Comparison of ENCODE assay signal across 14 cellular contexts in genomic region chr7:90271753-90272152, GRCh38. TPM values are rescaled to one million over a fixed set of nuclear protein-coding genes. Genes with fewer than 3 reads are reported as not detected.
A peak's percentile ranks its signal among the peaks of the same experiment; 100 is the strongest.
DNase-seq lines count a peak whose midpoint lies in the region; ATAC-seq and TF ChIP-seq lines count a peak whose summit lies in the region.
"Had no signal": no experiment of that assay in that cellular context is flagged by ENCODE, and none has a peak within 500 bp of the region (broad histone marks: within the 10 kb centered on the region; RNA-seq: fewer than 3 reads in every experiment).

No MANE protein-coding gene starts in this region.

- H3K27me3 ChIP-seq in adipocyte (replicated peaks; ENCODE audit: control insufficient read depth, insufficient read depth, low read length), result no peaks in the 10 kb centered on the region
- H3K27me3 ChIP-seq: heart left ventricle had no signal

- no peaks in the 10 kb centered on the region for H3K9me3 ChIP-seq in adipocyte (ENCODE audit: control insufficient read depth, low read length)
- H3K9me3 ChIP-seq: heart left ventricle had no signal

- H3K9ac ChIP-seq in adipocyte (ENCODE audit: low read length), result peak overlapping the region; percentile 44

- peaks cover 3% of the 10 kb centered on the region for H3K36me3 ChIP-seq in adipocyte (ENCODE audit: control insufficient read depth, insufficient read depth, low read length, severe bottlenecking)
- H3K36me3 ChIP-seq: heart left ventricle had no signal

- H3K4me3 ChIP-seq in adipocyte (ENCODE audit: low read length) (no peak overlapping the region), fibroblast of villous mesenchyme (ENCODE audit: low read depth, low read length) (no peak overlapping the region)
- H3K4me3 ChIP-seq: heart left ventricle had no signal

- no peak for ATAC-seq in GM21515 (IDR thresholded peaks at IDR 0.05; ENCODE audit: unreplicated experiment)
- ATAC-seq in GM21825 (IDR thresholded peaks at IDR 0.05; ENCODE audit: unreplicated experiment), result no peak
- ATAC-seq: CD8-positive, alpha-beta T cell; heart left ventricle had no signal

- TF ChIP-seq CTCF in fibroblast of villous mesenchyme (IDR thresholded peaks at IDR 0.05; ENCODE audit: insufficient read depth, low read depth, low read length), result no peak

- DNase-seq in ELR (ENCODE audit: low read depth) (peak; percentile 61), adipocyte (ENCODE audit: low read depth) (peak; percentile 84), fibroblast of villous mesenchyme (ENCODE audit: low read depth) (peak; percentile 53), stromal cell of bone marrow (ENCODE audit: low read depth) (peak; percentile 69), NCI-H446 treated with DMSO at 0.1 percent for 48 hours (lab: John Stamatoyannopoulos, UW) (no peak)
- DNase-seq in activated CD4-positive, CD25-positive, alpha-beta regulatory T cell treated with anti-CD3 and anti-CD28 coated beads, Interleukin-2, amount 50 U/mL, for 72 hours, result no peak
- DNase-seq: activated CD8-positive, alpha-beta memory T cell treated with anti-CD3 and anti-CD28 coated beads for 24 hours; activated effector memory CD4-positive, alpha-beta T cell treated with Interleukin-2 at 50 U/mL for 16 hours; anterior cingulate cortex; CD8-positive, alpha-beta T cell; heart left ventricle had no signal

- peaks cover 59% of the 10 kb centered on the region for H3K4me1 ChIP-seq in adipocyte (ENCODE audit: control insufficient read depth, insufficient read depth, low read length)
- H3K4me1 ChIP-seq: heart left ventricle had no signal

RNA-seq across cellular contexts. Expression of gene CFAP69, which starts 26.8 kb away (rescaled TPM):
- total RNA-seq in fibroblast of villous mesenchyme, result 1.6 and 2.6 TPM in 2 replicates
- total RNA-seq: CD8-positive, alpha-beta T cell had no signal

RNA-seq across cellular contexts. Expression of gene FAM237B, which starts 49.4 kb away (rescaled TPM):
- not detected in 2 replicates for total RNA-seq in fibroblast of villous mesenchyme
- total RNA-seq: CD8-positive, alpha-beta T cell; heart left ventricle; progenitor cell of endocrine pancreas had no signal

Comparison
In these comparisons a context has a peak if more than half of its experiments do, and no peak if none do; other contexts are left out.
1. DNase-seq: peak in ELR (single experiment), adipocyte (single experiment), fibroblast of villous mesenchyme (single experiment) and stromal cell of bone marrow (single experiment); none in activated CD4-positive, CD25-positive, alpha-beta regulatory T cell treated with anti-CD3 and anti-CD28 coated beads, Interleukin-2, amount 50 U/mL, for 72 hours (single experiment) and NCI-H446 treated with DMSO at 0.1 percent for 48 hours (single experiment).